ENCODE assay signal across 28 cellular contexts in genomic region chr9:126204197-126204596, GRCh38.
"Had no signal": no experiment of that assay in that cellular context is flagged by ENCODE, and none has a peak within 500 bp of the region (broad histone marks: within the 10 kb centered on the region; RNA-seq: fewer than 3 reads in every experiment).

No MANE protein-coding gene starts in this region.

- H3K4me1 ChIP-seq: adrenal gland, body of pancreas, foreskin keratinocyte, gastrocnemius medialis had no signal

- H3K27ac ChIP-seq: adrenal gland, body of pancreas, epithelial cell of prostate, foreskin keratinocyte, gastrocnemius medialis, heart left ventricle had no signal

- H3K4me3 ChIP-seq: adrenal gland, body of pancreas, gastrocnemius medialis, heart left ventricle had no signal

- H3K9me3 ChIP-seq: adrenal gland, body of pancreas, gastrocnemius medialis had no signal

- H3K36me3 ChIP-seq: adrenal gland, gastrocnemius medialis, heart left ventricle had no signal

- ATAC-seq: activated CD4-positive, alpha-beta T cell treated with anti-CD3 and anti-CD28 coated beads for 36 hours; activated CD8-positive, alpha-beta memory T cell treated with anti-CD3 and anti-CD28 coated beads, Interleukin-2, amount 10 ng/mL, durations not matched to agents 7 days and 5 days; activated CD8-positive, alpha-beta T cell treated with anti-CD3 and anti-CD28 coated beads, Interleukin-2, amount 10 ng/mL, durations not matched to agents 7 days and 5 days; activated naive CD8-positive, alpha-beta T cell treated with anti-CD3 and anti-CD28 coated beads, Interleukin-2, amount 50 U/mL, for 24 hours; body of pancreas; effector memory CD8-positive, alpha-beta T cell; foreskin keratinocyte; gastrocnemius medialis had no signal

- DNase-seq: activated CD4-positive, alpha-beta memory T cell treated with anti-CD3 and anti-CD28 coated beads for 36 hours; activated CD4-positive, alpha-beta T cell treated with anti-CD3 and anti-CD28 coated beads for 36 hours; activated CD4-positive, CD25-positive, alpha-beta regulatory T cell; activated CD4-positive, CD25-positive, alpha-beta regulatory T cell treated with anti-CD3 and anti-CD28 coated beads, Interleukin-2, amount 50 U/mL, for 72 hours; activated CD8-positive, alpha-beta memory T cell treated with anti-CD3 and anti-CD28 coated beads, Interleukin-2, amount 10 ng/mL, durations not matched to agents 7 days and 5 days; activated CD8-positive, alpha-beta memory T cell treated with anti-CD3 and anti-CD28 coated beads, Interleukin-2, amount 50 U/mL, for 4 hours; activated CD8-positive, alpha-beta T cell treated with anti-CD3 and anti-CD28 coated beads, Interleukin-2, amount 10 ng/mL, durations not matched to agents 7 days and 5 days; activated effector memory CD4-positive, alpha-beta T cell treated with anti-CD3 and anti-CD28 coated beads, Interleukin-2, amount 50 U/mL, for 16 hours; activated naive CD4-positive, alpha-beta T cell treated with anti-CD3 and anti-CD28 coated beads for 36 hours; activated naive CD8-positive, alpha-beta T cell treated with anti-CD3 and anti-CD28 coated beads for 36 hours; activated naive CD8-positive, alpha-beta T cell treated with anti-CD3 and anti-CD28 coated beads, Interleukin-2, amount 50 U/mL, for 24 hours; activated T-cell treated with anti-CD3 and anti-CD28 coated beads, Interleukin-2, amount 50 U/mL, for 1 hour; activated T-cell treated with anti-CD3 and anti-CD28 coated beads, Interleukin-2, amount 50 U/mL, for 48 hours; adrenal gland; amygdala; aorta; body of pancreas; caudate nucleus; cortex of kidney; dermis blood vessel endothelial cell; effector CD4-positive, alpha-beta T cell; effector memory CD8-positive, alpha-beta T cell; foreskin keratinocyte; gastrocnemius medialis; glutamatergic neuron; heart left ventricle; T-helper 2 cell had no signal

- H3K27me3 ChIP-seq: body of pancreas had no signal
